In the genomic region with DNA sequence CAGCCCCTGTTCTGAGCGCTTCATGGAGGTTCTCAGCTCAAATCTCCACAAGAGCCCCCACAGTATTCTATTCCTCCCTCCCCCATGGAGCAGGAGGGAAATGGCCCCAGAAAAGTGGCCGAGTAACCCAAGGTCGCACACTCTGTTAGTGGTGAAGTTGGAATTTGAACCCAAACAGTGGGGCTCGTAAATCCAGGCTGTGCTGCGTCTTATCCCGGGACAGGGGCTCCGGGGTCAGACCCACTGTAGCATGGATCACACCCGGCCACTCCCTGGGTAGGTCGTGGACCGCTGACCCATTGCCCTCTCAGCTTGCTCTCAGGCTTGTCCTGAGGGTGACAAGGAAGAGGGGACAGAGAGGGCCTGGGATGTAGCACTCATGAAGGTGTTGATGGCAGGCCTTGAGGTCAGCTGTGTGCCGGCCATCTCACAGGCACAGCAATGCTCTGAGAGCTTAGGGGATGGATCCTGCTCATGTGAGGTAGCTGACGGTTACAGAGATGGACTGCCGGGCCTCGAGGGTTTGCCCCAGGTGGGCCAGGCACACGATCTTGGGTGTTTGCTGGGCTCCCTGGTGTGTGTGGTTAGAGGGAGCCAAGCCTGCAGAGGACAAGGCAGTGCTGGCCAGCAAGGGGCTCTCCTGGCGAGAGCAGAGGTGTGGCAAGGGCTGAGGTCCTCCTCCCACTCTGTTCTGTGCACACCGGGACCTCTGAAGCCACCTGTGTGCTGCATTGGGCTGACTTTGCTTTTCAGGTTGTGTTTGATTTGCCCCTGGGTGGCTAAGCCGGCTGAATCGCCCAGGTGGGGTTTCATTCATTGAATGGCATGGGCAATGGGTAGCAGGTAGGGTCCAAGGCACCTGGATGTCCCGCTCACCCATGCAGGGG, we compare ENCODE assay signal across 1 cellular context.
TF ChIP-seq lines count a peak whose summit lies in the region.

No MANE protein-coding gene starts in this region.

TF ChIP-seq in HepG2, 621 proteins besides CTCF, POLR2A, EP300 and RAD21 (continued from another document and continues in another):
- TF ChIP-seq, protein P1, sequence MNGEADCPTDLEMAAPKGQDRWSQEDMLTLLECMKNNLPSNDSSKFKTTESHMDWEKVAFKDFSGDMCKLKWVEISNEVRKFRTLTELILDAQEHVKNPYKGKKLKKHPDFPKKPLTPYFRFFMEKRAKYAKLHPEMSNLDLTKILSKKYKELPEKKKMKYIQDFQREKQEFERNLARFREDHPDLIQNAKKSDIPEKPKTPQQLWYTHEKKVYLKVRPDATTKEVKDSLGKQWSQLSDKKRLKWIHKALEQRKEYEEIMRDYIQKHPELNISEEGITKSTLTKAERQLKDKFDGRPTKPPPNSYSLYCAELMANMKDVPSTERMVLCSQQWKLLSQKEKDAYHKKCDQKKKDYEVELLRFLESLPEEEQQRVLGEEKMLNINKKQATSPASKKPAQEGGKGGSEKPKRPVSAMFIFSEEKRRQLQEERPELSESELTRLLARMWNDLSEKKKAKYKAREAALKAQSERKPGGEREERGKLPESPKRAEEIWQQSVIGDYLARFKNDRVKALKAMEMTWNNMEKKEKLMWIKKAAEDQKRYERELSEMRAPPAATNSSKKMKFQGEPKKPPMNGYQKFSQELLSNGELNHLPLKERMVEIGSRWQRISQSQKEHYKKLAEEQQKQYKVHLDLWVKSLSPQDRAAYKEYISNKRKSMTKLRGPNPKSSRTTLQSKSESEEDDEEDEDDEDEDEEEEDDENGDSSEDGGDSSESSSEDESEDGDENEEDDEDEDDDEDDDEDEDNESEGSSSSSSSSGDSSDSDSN (CRISPR knock-in tag; IDR thresholded peaks at IDR 0.05), result peak; percentile 28; the same call in 1 of the 2 replicates
- peak; percentile 28 for TF ChIP-seq RBM39 (IDR thresholded peaks at IDR 0.05; ENCODE audit: low read depth, low read length, poor library complexity, severe bottlenecking)
- TF ChIP-seq SOX6 (IDR thresholded peaks at IDR 0.05), result no peak
- TF ChIP-seq SOX6 (CRISPR knock-in tag; IDR thresholded peaks at IDR 0.05), result peak; percentile 71
- TF ChIP-seq, protein P2, sequence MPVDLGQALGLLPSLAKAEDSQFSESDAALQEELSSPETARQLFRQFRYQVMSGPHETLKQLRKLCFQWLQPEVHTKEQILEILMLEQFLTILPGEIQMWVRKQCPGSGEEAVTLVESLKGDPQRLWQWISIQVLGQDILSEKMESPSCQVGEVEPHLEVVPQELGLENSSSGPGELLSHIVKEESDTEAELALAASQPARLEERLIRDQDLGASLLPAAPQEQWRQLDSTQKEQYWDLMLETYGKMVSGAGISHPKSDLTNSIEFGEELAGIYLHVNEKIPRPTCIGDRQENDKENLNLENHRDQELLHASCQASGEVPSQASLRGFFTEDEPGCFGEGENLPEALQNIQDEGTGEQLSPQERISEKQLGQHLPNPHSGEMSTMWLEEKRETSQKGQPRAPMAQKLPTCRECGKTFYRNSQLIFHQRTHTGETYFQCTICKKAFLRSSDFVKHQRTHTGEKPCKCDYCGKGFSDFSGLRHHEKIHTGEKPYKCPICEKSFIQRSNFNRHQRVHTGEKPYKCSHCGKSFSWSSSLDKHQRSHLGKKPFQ (CRISPR knock-in tag; IDR thresholded peaks at IDR 0.05; ENCODE audit: insufficient replicate concordance), result peak; percentile 64
- TF ChIP-seq ZNF547 (CRISPR knock-in tag; IDR thresholded peaks at IDR 0.05), result 0 out of 2 replicates have a peak, but pooled peaks have one; percentile 38
- no peak for TF ChIP-seq ATF7 (IDR thresholded peaks at IDR 0.05)
- TF ChIP-seq ATF7 (CRISPR knock-in tag; IDR thresholded peaks at IDR 0.05), result peak; percentile 52; the same call in 1 of the 2 replicates
- TF ChIP-seq ZFP1 (CRISPR knock-in tag; IDR thresholded peaks at IDR 0.05), result no peak
- TF ChIP-seq, protein P3, sequence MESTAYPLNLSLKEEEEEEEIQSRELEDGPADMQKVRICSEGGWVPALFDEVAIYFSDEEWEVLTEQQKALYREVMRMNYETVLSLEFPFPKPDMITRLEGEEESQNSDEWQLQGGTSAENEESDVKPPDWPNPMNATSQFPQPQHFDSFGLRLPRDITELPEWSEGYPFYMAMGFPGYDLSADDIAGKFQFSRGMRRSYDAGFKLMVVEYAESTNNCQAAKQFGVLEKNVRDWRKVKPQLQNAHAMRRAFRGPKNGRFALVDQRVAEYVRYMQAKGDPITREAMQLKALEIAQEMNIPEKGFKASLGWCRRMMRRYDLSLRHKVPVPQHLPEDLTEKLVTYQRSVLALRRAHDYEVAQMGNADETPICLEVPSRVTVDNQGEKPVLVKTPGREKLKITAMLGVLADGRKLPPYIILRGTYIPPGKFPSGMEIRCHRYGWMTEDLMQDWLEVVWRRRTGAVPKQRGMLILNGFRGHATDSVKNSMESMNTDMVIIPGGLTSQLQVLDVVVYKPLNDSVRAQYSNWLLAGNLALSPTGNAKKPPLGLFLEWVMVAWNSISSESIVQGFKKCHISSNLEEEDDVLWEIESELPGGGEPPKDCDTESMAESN (CRISPR knock-in tag; conservative IDR thresholded peaks at IDR 0.05), result no peak
- peak; percentile 88 for TF ChIP-seq ZMYM3 (CRISPR knock-in tag; IDR thresholded peaks at IDR 0.05)
- TF ChIP-seq, protein P4, sequence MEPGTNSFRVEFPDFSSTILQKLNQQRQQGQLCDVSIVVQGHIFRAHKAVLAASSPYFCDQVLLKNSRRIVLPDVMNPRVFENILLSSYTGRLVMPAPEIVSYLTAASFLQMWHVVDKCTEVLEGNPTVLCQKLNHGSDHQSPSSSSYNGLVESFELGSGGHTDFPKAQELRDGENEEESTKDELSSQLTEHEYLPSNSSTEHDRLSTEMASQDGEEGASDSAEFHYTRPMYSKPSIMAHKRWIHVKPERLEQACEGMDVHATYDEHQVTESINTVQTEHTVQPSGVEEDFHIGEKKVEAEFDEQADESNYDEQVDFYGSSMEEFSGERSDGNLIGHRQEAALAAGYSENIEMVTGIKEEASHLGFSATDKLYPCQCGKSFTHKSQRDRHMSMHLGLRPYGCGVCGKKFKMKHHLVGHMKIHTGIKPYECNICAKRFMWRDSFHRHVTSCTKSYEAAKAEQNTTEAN (CRISPR knock-in tag; conservative IDR thresholded peaks at IDR 0.05), result 0 out of 2 replicates have a peak, but pooled peaks have one; percentile 12
- TF ChIP-seq GATAD2A (CRISPR knock-in tag; IDR thresholded peaks at IDR 0.05), result peak; percentile 65
- TF ChIP-seq, protein P5, sequence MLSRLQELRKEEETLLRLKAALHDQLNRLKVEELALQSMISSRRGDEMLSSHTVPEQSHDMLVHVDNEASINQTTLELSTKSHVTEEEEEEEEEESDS (CRISPR knock-in tag; IDR thresholded peaks at IDR 0.05; ENCODE audit: borderline replicate concordance), result no peak
- TF ChIP-seq, protein P6, sequence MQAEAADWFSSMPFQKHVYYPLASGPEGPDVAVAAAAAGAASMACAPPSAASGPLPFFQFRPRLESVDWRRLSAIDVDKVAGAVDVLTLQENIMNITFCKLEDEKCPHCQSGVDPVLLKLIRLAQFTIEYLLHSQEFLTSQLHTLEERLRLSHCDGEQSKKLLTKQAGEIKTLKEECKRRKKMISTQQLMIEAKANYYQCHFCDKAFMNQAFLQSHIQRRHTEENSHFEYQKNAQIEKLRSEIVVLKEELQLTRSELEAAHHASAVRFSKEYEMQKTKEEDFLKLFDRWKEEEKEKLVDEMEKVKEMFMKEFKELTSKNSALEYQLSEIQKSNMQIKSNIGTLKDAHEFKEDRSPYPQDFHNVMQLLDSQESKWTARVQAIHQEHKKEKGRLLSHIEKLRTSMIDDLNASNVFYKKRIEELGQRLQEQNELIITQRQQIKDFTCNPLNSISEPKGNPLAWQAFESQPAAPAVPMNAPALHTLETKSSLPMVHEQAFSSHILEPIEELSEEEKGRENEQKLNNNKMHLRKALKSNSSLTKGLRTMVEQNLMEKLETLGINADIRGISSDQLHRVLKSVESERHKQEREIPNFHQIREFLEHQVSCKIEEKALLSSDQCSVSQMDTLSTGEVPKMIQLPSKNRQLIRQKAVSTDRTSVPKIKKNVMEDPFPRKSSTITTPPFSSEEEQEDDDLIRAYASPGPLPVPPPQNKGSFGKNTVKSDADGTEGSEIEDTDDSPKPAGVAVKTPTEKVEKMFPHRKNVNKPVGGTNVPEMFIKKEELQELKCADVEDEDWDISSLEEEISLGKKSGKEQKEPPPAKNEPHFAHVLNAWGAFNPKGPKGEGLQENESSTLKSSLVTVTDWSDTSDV (CRISPR knock-in tag; IDR thresholded peaks at IDR 0.05), result peak; percentile 79; the same call in 1 of the 2 replicates
- peak; percentile 37; the same call in 1 of the 2 replicates for TF ChIP-seq ZBTB38 (CRISPR knock-in tag; IDR thresholded peaks at IDR 0.05)
- peak; percentile 93; the same call in 1 of the 2 replicates for TF ChIP-seq MTA1 (CRISPR knock-in tag; IDR thresholded peaks at IDR 0.05; ENCODE audit: borderline replicate concordance)
- TF ChIP-seq HOXA3 (CRISPR knock-in tag; IDR thresholded peaks at IDR 0.05), result peak; percentile 70; the same call in 1 of the 2 replicates
- TF ChIP-seq, protein P7, sequence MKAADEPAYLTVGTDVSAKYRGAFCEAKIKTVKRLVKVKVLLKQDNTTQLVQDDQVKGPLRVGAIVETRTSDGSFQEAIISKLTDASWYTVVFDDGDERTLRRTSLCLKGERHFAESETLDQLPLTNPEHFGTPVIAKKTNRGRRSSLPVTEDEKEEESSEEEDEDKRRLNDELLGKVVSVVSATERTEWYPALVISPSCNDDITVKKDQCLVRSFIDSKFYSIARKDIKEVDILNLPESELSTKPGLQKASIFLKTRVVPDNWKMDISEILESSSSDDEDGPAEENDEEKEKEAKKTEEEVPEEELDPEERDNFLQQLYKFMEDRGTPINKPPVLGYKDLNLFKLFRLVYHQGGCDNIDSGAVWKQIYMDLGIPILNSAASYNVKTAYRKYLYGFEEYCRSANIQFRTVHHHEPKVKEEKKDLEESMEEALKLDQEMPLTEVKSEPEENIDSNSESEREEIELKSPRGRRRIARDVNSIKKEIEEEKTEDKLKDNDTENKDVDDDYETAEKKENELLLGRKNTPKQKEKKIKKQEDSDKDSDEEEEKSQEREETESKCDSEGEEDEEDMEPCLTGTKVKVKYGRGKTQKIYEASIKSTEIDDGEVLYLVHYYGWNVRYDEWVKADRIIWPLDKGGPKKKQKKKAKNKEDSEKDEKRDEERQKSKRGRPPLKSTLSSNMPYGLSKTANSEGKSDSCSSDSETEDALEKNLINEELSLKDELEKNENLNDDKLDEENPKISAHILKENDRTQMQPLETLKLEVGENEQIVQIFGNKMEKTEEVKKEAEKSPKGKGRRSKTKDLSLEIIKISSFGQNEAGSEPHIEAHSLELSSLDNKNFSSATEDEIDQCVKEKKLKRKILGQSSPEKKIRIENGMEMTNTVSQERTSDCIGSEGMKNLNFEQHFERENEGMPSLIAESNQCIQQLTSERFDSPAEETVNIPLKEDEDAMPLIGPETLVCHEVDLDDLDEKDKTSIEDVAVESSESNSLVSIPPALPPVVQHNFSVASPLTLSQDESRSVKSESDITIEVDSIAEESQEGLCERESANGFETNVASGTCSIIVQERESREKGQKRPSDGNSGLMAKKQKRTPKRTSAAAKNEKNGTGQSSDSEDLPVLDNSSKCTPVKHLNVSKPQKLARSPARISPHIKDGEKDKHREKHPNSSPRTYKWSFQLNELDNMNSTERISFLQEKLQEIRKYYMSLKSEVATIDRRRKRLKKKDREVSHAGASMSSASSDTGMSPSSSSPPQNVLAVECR (CRISPR knock-in tag; IDR thresholded peaks at IDR 0.05; ENCODE audit: borderline replicate concordance), result peak; percentile 53; the same call in 1 of the 2 replicates
- TF ChIP-seq ZFY (CRISPR knock-in tag; IDR thresholded peaks at IDR 0.05), result peak; percentile 55
- TF ChIP-seq GFI1 (CRISPR knock-in tag; IDR thresholded peaks at IDR 0.05; ENCODE audit: borderline replicate concordance), result peak; percentile 75
- no peak for TF ChIP-seq CCAR2 (optimal IDR thresholded peaks at IDR 0.05; ENCODE audit: low read depth, low read length)
- no peak for TF ChIP-seq TCF12 (IDR thresholded peaks at IDR 0.05)
- no peak for TF ChIP-seq TCF12 (CRISPR knock-in tag; IDR thresholded peaks at IDR 0.05)
- no peak for TF ChIP-seq ZFP36 (IDR thresholded peaks at IDR 0.05; ENCODE audit: borderline replicate concordance, low read depth, low read length, partially characterized antibody)
- no peak for TF ChIP-seq SPEN (CRISPR knock-in tag; IDR thresholded peaks at IDR 0.05; ENCODE audit: low read depth)
- TF ChIP-seq JDP2 (CRISPR knock-in tag; IDR thresholded peaks at IDR 0.05; ENCODE audit: borderline replicate concordance), result no peak
- no peak for TF ChIP-seq SUZ12 (IDR thresholded peaks at IDR 0.05; ENCODE audit: low read depth, low read length)
- peak; percentile 51; the same call in 1 of the 2 replicates for TF ChIP-seq TARDBP (CRISPR knock-in tag; IDR thresholded peaks at IDR 0.05)
- TF ChIP-seq, protein P8, sequence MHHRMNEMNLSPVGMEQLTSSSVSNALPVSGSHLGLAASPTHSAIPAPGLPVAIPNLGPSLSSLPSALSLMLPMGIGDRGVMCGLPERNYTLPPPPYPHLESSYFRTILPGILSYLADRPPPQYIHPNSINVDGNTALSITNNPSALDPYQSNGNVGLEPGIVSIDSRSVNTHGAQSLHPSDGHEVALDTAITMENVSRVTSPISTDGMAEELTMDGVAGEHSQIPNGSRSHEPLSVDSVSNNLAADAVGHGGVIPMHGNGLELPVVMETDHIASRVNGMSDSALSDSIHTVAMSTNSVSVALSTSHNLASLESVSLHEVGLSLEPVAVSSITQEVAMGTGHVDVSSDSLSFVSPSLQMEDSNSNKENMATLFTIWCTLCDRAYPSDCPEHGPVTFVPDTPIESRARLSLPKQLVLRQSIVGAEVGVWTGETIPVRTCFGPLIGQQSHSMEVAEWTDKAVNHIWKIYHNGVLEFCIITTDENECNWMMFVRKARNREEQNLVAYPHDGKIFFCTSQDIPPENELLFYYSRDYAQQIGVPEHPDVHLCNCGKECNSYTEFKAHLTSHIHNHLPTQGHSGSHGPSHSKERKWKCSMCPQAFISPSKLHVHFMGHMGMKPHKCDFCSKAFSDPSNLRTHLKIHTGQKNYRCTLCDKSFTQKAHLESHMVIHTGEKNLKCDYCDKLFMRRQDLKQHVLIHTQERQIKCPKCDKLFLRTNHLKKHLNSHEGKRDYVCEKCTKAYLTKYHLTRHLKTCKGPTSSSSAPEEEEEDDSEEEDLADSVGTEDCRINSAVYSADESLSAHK (CRISPR knock-in tag; IDR thresholded peaks at IDR 0.05; ENCODE audit: borderline replicate concordance), result no peak
- TF ChIP-seq, protein P9, sequence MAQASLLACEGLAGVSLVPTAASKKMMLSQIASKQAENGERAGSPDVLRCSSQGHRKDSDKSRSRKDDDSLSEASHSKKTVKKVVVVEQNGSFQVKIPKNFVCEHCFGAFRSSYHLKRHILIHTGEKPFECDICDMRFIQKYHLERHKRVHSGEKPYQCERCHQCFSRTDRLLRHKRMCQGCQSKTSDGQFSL (CRISPR knock-in tag; IDR thresholded peaks at IDR 0.05), result 0 out of 2 replicates have a peak, but pooled peaks have one; percentile 53
- TF ChIP-seq PHB2 (IDR thresholded peaks at IDR 0.05; ENCODE audit: partially characterized antibody), result no peak
- TF ChIP-seq HNF4G (IDR thresholded peaks at IDR 0.05; ENCODE audit: borderline replicate concordance, low read depth, low read length), result peak; percentile 71; the same call in 1 of the 2 replicates
- TF ChIP-seq HNF4G (CRISPR knock-in tag; IDR thresholded peaks at IDR 0.05; ENCODE audit: borderline replicate concordance, low read depth), result peak; percentile 30
- no peak for TF ChIP-seq HIVEP1 (CRISPR knock-in tag; IDR thresholded peaks at IDR 0.05)
- peak; percentile 73; the same call in 1 of the 2 replicates for TF ChIP-seq NCOR1 (IDR thresholded peaks at IDR 0.05; ENCODE audit: borderline replicate concordance, low read length)
